24 cellular contexts compared by ENCODE assay signal in the genomic region with DNA sequence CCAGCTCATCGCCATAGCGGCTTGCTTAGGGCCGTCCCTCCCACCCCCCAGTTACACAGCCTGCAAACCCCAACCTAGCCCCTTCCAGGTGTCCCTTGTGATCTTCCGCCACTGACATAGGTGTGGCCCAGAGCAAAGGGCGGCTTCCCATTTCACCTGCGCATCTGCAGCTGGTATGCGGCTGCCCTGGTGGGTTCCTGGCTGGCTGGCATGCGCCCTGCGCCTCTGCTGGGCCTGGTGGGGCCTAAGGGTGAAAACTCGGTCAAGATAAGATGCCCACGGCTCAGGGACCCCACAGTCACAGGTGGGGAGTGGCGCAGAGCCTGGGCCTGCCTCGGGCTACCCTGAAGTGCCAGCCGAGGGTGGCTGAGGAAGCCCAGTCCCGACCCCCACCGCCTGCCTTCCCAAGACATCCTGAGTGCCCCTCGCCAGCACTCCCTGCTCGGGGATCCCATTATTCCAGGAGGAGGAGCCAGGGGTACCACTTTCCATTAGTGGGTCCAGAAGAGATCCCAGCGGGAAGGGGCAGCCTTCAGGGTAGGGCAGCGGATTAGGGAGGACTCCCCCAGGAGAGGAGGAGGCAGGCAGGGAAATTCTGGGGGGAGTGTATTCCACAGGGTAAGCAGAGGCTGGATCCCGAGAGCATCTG.
"Had no signal": no experiment of that assay in that cellular context is flagged by ENCODE, and none has a peak within 500 bp of the region (broad histone marks: within the 10 kb centered on the region; RNA-seq: fewer than 3 reads in every experiment).

No MANE protein-coding gene starts in this region.

- H3K36me3 Mint-ChIP-seq: activated naive CD4-positive, alpha-beta T cell treated with anti-CD3 and anti-CD28 coated beads, Interleukin-2, amount 50 U/mL, for 24 hours; natural killer cell; neural progenitor cell; WTC11 had no signal

- DNase-seq: activated CD4-positive, alpha-beta memory T cell treated with anti-CD3 and anti-CD28 coated beads, Interleukin-2, amount 10 ng/mL, durations not matched to agents 7 days and 5 days; activated CD4-positive, alpha-beta T cell treated with anti-CD3 and anti-CD28 coated beads for 1 hour; activated CD4-positive, alpha-beta T cell treated with anti-CD3 and anti-CD28 coated beads, Interleukin-2, amount 10 ng/mL, durations not matched to agents 7 days and 5 days; activated naive CD8-positive, alpha-beta T cell treated with anti-CD3 and anti-CD28 coated beads, Interleukin-2, amount 50 U/mL, for 24 hours; activated T-cell treated with anti-CD3 and anti-CD28 coated beads, Interleukin-2, amount 50 U/mL, for 48 hours; amygdala; caudate nucleus; esophagus squamous epithelium; foreskin melanocyte; islet precursor cell; left cardiac atrium; natural killer cell; stimulated activated CD4-positive, alpha-beta T cell treated with anti-CD3 and anti-CD28 coated beads, Interleukin-2, amount 100 ng/mL, for 24 hours; stimulated activated naive B cell treated with anti-CD40 and anti-IgM and Interleukin-4, amounts not matched to agents 10 μg/mL and 1 μg/mL and 100 μg/mL, for 72 hours; stomach; T-helper 2 cell; tibial artery had no signal

- H3K4me1 ChIP-seq: neural progenitor cell had no signal

- H3K9me3 ChIP-seq: esophagus squamous epithelium, heart right ventricle, stomach, tibial artery had no signal

- H3K9ac ChIP-seq: neural progenitor cell had no signal

- H3K4me3 Mint-ChIP-seq: activated CD4-positive, alpha-beta memory T cell treated with anti-CD3 and anti-CD28 coated beads, Interleukin-2, amount 10 ng/mL, durations not matched to agents 7 days and 5 days; activated CD4-positive, alpha-beta T cell treated with anti-CD3 and anti-CD28 coated beads, Interleukin-2, amount 10 ng/mL, durations not matched to agents 7 days and 5 days; activated naive CD4-positive, alpha-beta T cell treated with anti-CD3 and anti-CD28 coated beads, Interleukin-2, amount 50 U/mL, for 24 hours; activated naive CD8-positive, alpha-beta T cell treated with anti-CD3 and anti-CD28 coated beads, Interleukin-2, amount 50 U/mL, for 24 hours; natural killer cell; stimulated activated naive B cell treated with anti-CD40 and anti-IgM and Interleukin-4, amounts not matched to agents 10 μg/mL and 1 μg/mL and 100 μg/mL, for 72 hours; WTC11 had no signal

- H3K27ac ChIP-seq: esophagus squamous epithelium, heart right ventricle, neural progenitor cell, skin epidermis, stomach, tibial artery had no signal

- H3K4me3 ChIP-seq: esophagus squamous epithelium, heart right ventricle, neural progenitor cell, skin epidermis, stomach, tibial artery had no signal

- H3K4me2 ChIP-seq: neural progenitor cell had no signal

- H3K27me3 Mint-ChIP-seq: activated CD4-positive, alpha-beta memory T cell treated with anti-CD3 and anti-CD28 coated beads, Interleukin-2, amount 10 ng/mL, durations not matched to agents 7 days and 5 days; activated CD4-positive, alpha-beta T cell treated with anti-CD3 and anti-CD28 coated beads, Interleukin-2, amount 10 ng/mL, durations not matched to agents 7 days and 5 days; activated naive CD4-positive, alpha-beta T cell treated with anti-CD3 and anti-CD28 coated beads, Interleukin-2, amount 50 U/mL, for 24 hours; activated naive CD8-positive, alpha-beta T cell treated with anti-CD3 and anti-CD28 coated beads, Interleukin-2, amount 50 U/mL, for 24 hours; stimulated activated naive B cell treated with anti-CD40 and anti-IgM and Interleukin-4, amounts not matched to agents 10 μg/mL and 1 μg/mL and 100 μg/mL, for 72 hours had no signal

- H3K36me3 ChIP-seq: esophagus squamous epithelium, heart right ventricle, neural progenitor cell, stomach, tibial artery had no signal

- H3K9me3 Mint-ChIP-seq: activated CD4-positive, alpha-beta memory T cell treated with anti-CD3 and anti-CD28 coated beads, Interleukin-2, amount 10 ng/mL, durations not matched to agents 7 days and 5 days; activated CD4-positive, alpha-beta T cell treated with anti-CD3 and anti-CD28 coated beads, Interleukin-2, amount 10 ng/mL, durations not matched to agents 7 days and 5 days; activated naive CD4-positive, alpha-beta T cell treated with anti-CD3 and anti-CD28 coated beads, Interleukin-2, amount 50 U/mL, for 24 hours; activated naive CD8-positive, alpha-beta T cell treated with anti-CD3 and anti-CD28 coated beads, Interleukin-2, amount 50 U/mL, for 24 hours; activated T-helper 2 cell treated with anti-CD3 and anti-CD28 coated beads, Interferon-gamma antibody, Interleukin-2, Interleukin-4, amounts not matched to agents 10 μg/mL and 5 μg/mL and 100 μg/mL, durations not matched to agents 14 hours and 24 hours and 36 hours; natural killer cell; stimulated activated naive B cell treated with anti-CD40 and anti-IgM and Interleukin-4, amounts not matched to agents 10 μg/mL and 1 μg/mL and 100 μg/mL, for 72 hours; WTC11 had no signal

- ATAC-seq: activated naive CD8-positive, alpha-beta T cell treated with anti-CD3 and anti-CD28 coated beads, Interleukin-2, amount 50 U/mL, for 24 hours; heart right ventricle; left cardiac atrium; natural killer cell; sciatic nerve; stimulated activated naive B cell treated with anti-CD40 and anti-IgM and Interleukin-4, amounts not matched to agents 10 μg/mL and 1 μg/mL and 100 μg/mL, for 72 hours; WTC11 had no signal

- H3K27me3 ChIP-seq: esophagus squamous epithelium, heart right ventricle, neural progenitor cell, stomach, tibial artery had no signal

- H2AFZ ChIP-seq: neural progenitor cell had no signal

- H3K4me1 Mint-ChIP-seq: activated CD4-positive, alpha-beta memory T cell treated with anti-CD3 and anti-CD28 coated beads, Interleukin-2, amount 10 ng/mL, durations not matched to agents 7 days and 5 days; activated CD4-positive, alpha-beta T cell treated with anti-CD3 and anti-CD28 coated beads, Interleukin-2, amount 10 ng/mL, durations not matched to agents 7 days and 5 days; activated naive CD4-positive, alpha-beta T cell treated with anti-CD3 and anti-CD28 coated beads, Interleukin-2, amount 50 U/mL, for 24 hours; activated naive CD8-positive, alpha-beta T cell treated with anti-CD3 and anti-CD28 coated beads, Interleukin-2, amount 50 U/mL, for 24 hours; natural killer cell; WTC11 had no signal

- H3K27ac Mint-ChIP-seq: activated CD4-positive, alpha-beta memory T cell treated with anti-CD3 and anti-CD28 coated beads, Interleukin-2, amount 10 ng/mL, durations not matched to agents 7 days and 5 days; activated CD4-positive, alpha-beta T cell treated with anti-CD3 and anti-CD28 coated beads, Interleukin-2, amount 10 ng/mL, durations not matched to agents 7 days and 5 days; activated naive CD8-positive, alpha-beta T cell treated with anti-CD3 and anti-CD28 coated beads, Interleukin-2, amount 50 U/mL, for 24 hours; activated T-helper 2 cell treated with anti-CD3 and anti-CD28 coated beads, Interferon-gamma antibody, Interleukin-2, Interleukin-4, amounts not matched to agents 10 μg/mL and 5 μg/mL and 100 μg/mL, durations not matched to agents 14 hours and 24 hours and 36 hours; natural killer cell; neural progenitor cell; stimulated activated naive B cell treated with anti-CD40 and anti-IgM and Interleukin-4, amounts not matched to agents 10 μg/mL and 1 μg/mL and 100 μg/mL, for 72 hours had no signal
